ENCODE assay signal across 9 cellular contexts in genomic region chr2:1854747-1855146, GRCh38.
DNase-seq lines count a peak whose midpoint lies in the region; ATAC-seq and TF ChIP-seq lines count a peak whose summit lies in the region.
"Had no signal": no experiment of that assay in that cellular context is flagged by ENCODE, and none has a peak within 500 bp of the region (broad histone marks: within the 10 kb centered on the region; RNA-seq: fewer than 3 reads in every experiment).

No MANE protein-coding gene starts in this region.

- H3K79me2 ChIP-seq in OCI-LY1 (ENCODE audit: insufficient read depth, low read length) (no peaks in the 10 kb centered on the region), neural progenitor cell (ENCODE audit: low read depth) (no peaks in the 10 kb centered on the region)

- H3K9me2 ChIP-seq in OCI-LY1 (ENCODE audit: low read depth, low read length) = no peaks in the 10 kb centered on the region

- H3F3A ChIP-seq in OCI-LY1 (ENCODE audit: insufficient read depth, low read length) (no peaks in the 10 kb centered on the region), neural progenitor cell (ENCODE audit: low read depth) (no peaks in the 10 kb centered on the region)

- H3K4me1 Mint-ChIP-seq in activated CD4-positive, alpha-beta memory T cell treated with anti-CD3 and anti-CD28 coated beads for 36 hours (ENCODE audit: low read depth) = no peaks in the 10 kb centered on the region
- H3K4me1 Mint-ChIP-seq in activated CD4-positive, alpha-beta memory T cell treated with anti-CD3 and anti-CD28 coated beads, Interleukin-2, amount 10 ng/mL, durations not matched to agents 7 days and 5 days = no peaks in the 10 kb centered on the region
- peaks cover 25% of the 10 kb centered on the region for H3K4me1 Mint-ChIP-seq in neural progenitor cell

- H3K27me3 Mint-ChIP-seq in activated CD4-positive, alpha-beta memory T cell treated with anti-CD3 and anti-CD28 coated beads for 36 hours = peaks cover 21% of the 10 kb centered on the region
- H3K27me3 Mint-ChIP-seq in activated CD4-positive, alpha-beta memory T cell treated with anti-CD3 and anti-CD28 coated beads, Interleukin-2, amount 10 ng/mL, durations not matched to agents 7 days and 5 days = peaks cover 24% of the 10 kb centered on the region
- H3K27me3 Mint-ChIP-seq in neural progenitor cell (ENCODE audit: insufficient read depth, low read depth) = peaks cover 24% of the 10 kb centered on the region

- intact Hi-C loops in activated CD4-positive, alpha-beta memory T cell treated with anti-CD3 and anti-CD28 coated beads for 36 hours (cut with micrococcal nuclease) = no loop called here

- POLR2A ChIA-PET in activated CD4-positive, alpha-beta memory T cell treated with anti-CD3 and anti-CD28 coated beads for 36 hours (lab: Charles Lee) = no interaction called here
- POLR2A ChIA-PET in activated CD4-positive, alpha-beta memory T cell treated with anti-CD3 and anti-CD28 coated beads, Interleukin-2, amount 10 ng/mL, durations not matched to agents 7 days and 5 days (lab: Charles Lee) = no interaction called here

- CTCF ChIA-PET in activated CD4-positive, alpha-beta memory T cell treated with anti-CD3 and anti-CD28 coated beads for 36 hours (lab: Charles Lee) = no interaction called here
- CTCF ChIA-PET in activated CD4-positive, alpha-beta memory T cell treated with anti-CD3 and anti-CD28 coated beads, Interleukin-2, amount 10 ng/mL, durations not matched to agents 7 days and 5 days (lab: Charles Lee) = no interaction called here

- H3K27ac Mint-ChIP-seq in activated CD4-positive, alpha-beta memory T cell treated with anti-CD3 and anti-CD28 coated beads for 36 hours = no peak overlapping the region
- no peak overlapping the region for H3K27ac Mint-ChIP-seq in activated CD4-positive, alpha-beta memory T cell treated with anti-CD3 and anti-CD28 coated beads, Interleukin-2, amount 10 ng/mL, durations not matched to agents 7 days and 5 days
- H3K27ac Mint-ChIP-seq in neural progenitor cell = peak overlapping the region; percentile 86
- H3K27ac Mint-ChIP-seq: CD8-positive, alpha-beta memory T cell had no signal

- H3K36me3 ChIP-seq in OCI-LY1 (ENCODE audit: insufficient read depth, low read length) = no peaks in the 10 kb centered on the region
- no peaks in the 10 kb centered on the region for H3K36me3 ChIP-seq in neural progenitor cell

- H3K4me3 ChIP-seq in OCI-LY1 (ENCODE audit: low read depth, low read length, poor library complexity, severe bottlenecking) = no peak overlapping the region
- no peak overlapping the region for H3K4me3 ChIP-seq in fibroblast of pulmonary artery (replicated peaks; ENCODE audit: low read depth, low read length)
- H3K4me3 ChIP-seq in neural progenitor cell = peak overlapping the region; percentile 64

- DNase-seq in activated CD4-positive, alpha-beta memory T cell treated with anti-CD3 and anti-CD28 coated beads for 36 hours = peak; percentile 12
- DNase-seq in activated CD4-positive, alpha-beta memory T cell treated with anti-CD3 and anti-CD28 coated beads, Interleukin-2, amount 10 ng/mL, durations not matched to agents 7 days and 5 days = no peak
- DNase-seq in fibroblast of pulmonary artery (ENCODE audit: low read depth) = peak; percentile 50
- DNase-seq in neural progenitor cell (ENCODE audit: low spot score) = peak; percentile 86

- H3K4me2 ChIP-seq in OCI-LY1 (ENCODE audit: low read length) (no peak overlapping the region), neural progenitor cell (peak overlapping the region; percentile 88)

- no peaks in the 10 kb centered on the region for H3K4me1 ChIP-seq in OCI-LY1 (ENCODE audit: insufficient read depth, low read length, severe bottlenecking)
- H3K4me1 ChIP-seq in neural progenitor cell = peaks cover 5% of the 10 kb centered on the region

- H3K4me3 Mint-ChIP-seq in activated CD4-positive, alpha-beta memory T cell treated with anti-CD3 and anti-CD28 coated beads for 36 hours = no peak overlapping the region
- no peak overlapping the region for H3K4me3 Mint-ChIP-seq in activated CD4-positive, alpha-beta memory T cell treated with anti-CD3 and anti-CD28 coated beads, Interleukin-2, amount 10 ng/mL, durations not matched to agents 7 days and 5 days
- H3K4me3 Mint-ChIP-seq in neural progenitor cell = peak overlapping the region; percentile 87
- H3K4me3 Mint-ChIP-seq: CD8-positive, alpha-beta memory T cell had no signal

- H3K27me3 ChIP-seq in OCI-LY1 (ENCODE audit: insufficient read depth, low read length) (0 out of 2 replicates have a peak, but pooled peaks cover 5% of the 10 kb centered on the region), neural progenitor cell (peaks cover 49% of the 10 kb centered on the region)

- H3K9me3 ChIP-seq in OCI-LY1 (ENCODE audit: low read length) (no peaks in the 10 kb centered on the region), neural progenitor cell (ENCODE audit: low read depth) (no peaks in the 10 kb centered on the region)

- H3K36me3 Mint-ChIP-seq in activated CD4-positive, alpha-beta memory T cell treated with anti-CD3 and anti-CD28 coated beads for 36 hours = no peaks in the 10 kb centered on the region
- no peaks in the 10 kb centered on the region for H3K36me3 Mint-ChIP-seq in activated CD4-positive, alpha-beta memory T cell treated with anti-CD3 and anti-CD28 coated beads, Interleukin-2, amount 10 ng/mL, durations not matched to agents 7 days and 5 days (ENCODE audit: low read depth)
- H3K36me3 Mint-ChIP-seq in neural progenitor cell = no peaks in the 10 kb centered on the region
- H3K36me3 Mint-ChIP-seq: CD8-positive, alpha-beta memory T cell had no signal

- H3K27ac ChIP-seq in OCI-LY1 (ENCODE audit: low read depth, low read length, poor library complexity, severe bottlenecking) (no peak overlapping the region), neural progenitor cell (no peak overlapping the region)

- H3K9ac ChIP-seq in OCI-LY1 (ENCODE audit: low read length) (no peak overlapping the region), neural progenitor cell (no peak overlapping the region)

- H2AFZ ChIP-seq in OCI-LY1 (ENCODE audit: low read length) (no peak overlapping the region), neural progenitor cell (replicated peaks) (peak overlapping the region; percentile 84)

- no peaks in the 10 kb centered on the region for H3K9me3 Mint-ChIP-seq in activated CD4-positive, alpha-beta memory T cell treated with anti-CD3 and anti-CD28 coated beads for 36 hours
- no peaks in the 10 kb centered on the region for H3K9me3 Mint-ChIP-seq in activated CD4-positive, alpha-beta memory T cell treated with anti-CD3 and anti-CD28 coated beads, Interleukin-2, amount 10 ng/mL, durations not matched to agents 7 days and 5 days
- H3K9me3 Mint-ChIP-seq in neural progenitor cell = no peaks in the 10 kb centered on the region
- H3K9me3 Mint-ChIP-seq: CD8-positive, alpha-beta memory T cell had no signal

- no peak for ATAC-seq in GM18517 (IDR thresholded peaks at IDR 0.05; ENCODE audit: unreplicated experiment)
- ATAC-seq in HG03520 (IDR thresholded peaks at IDR 0.05; ENCODE audit: unreplicated experiment) = no peak
- no peak for ATAC-seq in HG03196 (IDR thresholded peaks at IDR 0.05; ENCODE audit: unreplicated experiment)

- TF ChIP-seq CTCF in OCI-LY1 (IDR thresholded peaks at IDR 0.05; ENCODE audit: low read length) = peak; percentile 11; the same call in 1 of the 2 replicates
- peak; percentile 32 for TF ChIP-seq CTCF in fibroblast of pulmonary artery (IDR thresholded peaks at IDR 0.05; ENCODE audit: low read length, missing control alignments)
- TF ChIP-seq CTCF in neural progenitor cell (IDR thresholded peaks at IDR 0.05) = peak; percentile 77

- H4K20me1 ChIP-seq in OCI-LY1 (ENCODE audit: insufficient read depth, low read length) (no peaks in the 10 kb centered on the region), neural progenitor cell (ENCODE audit: low read depth) (no peaks in the 10 kb centered on the region)

Comparison
In these comparisons a context has a peak if more than half of its experiments do, and no peak if none do; other contexts are left out.
1. CTCF ChIP-seq: peak in every context shown above with its lines; median percentile 77 in neural progenitor cell; 32 in fibroblast of pulmonary artery; 11 in OCI-LY1.